ENCODE assay signal across 10 cellular contexts in genomic region chr17:21282231-21282630, GRCh38. TPM values are rescaled to one million over a fixed set of nuclear protein-coding genes. Genes with fewer than 3 reads are reported as not detected.
DNase-seq lines count a peak whose midpoint lies in the region; ATAC-seq and TF ChIP-seq lines count a peak whose summit lies in the region.
"Had no signal": no experiment of that assay in that cellular context is flagged by ENCODE, and none has a peak within 500 bp of the region (broad histone marks: within the 10 kb centered on the region; RNA-seq: fewer than 3 reads in every experiment).

No MANE protein-coding gene starts in this region.

- peaks cover 52% of the 10 kb centered on the region for H3K4me1 ChIP-seq in CD8-positive, alpha-beta memory T cell (ENCODE audit: insufficient read depth, low read length)
- H3K4me1 ChIP-seq in esophagus muscularis mucosa: peaks cover 30 to 73% (median 63%) of the 10 kb centered on the region in 4 donors

- H3K36me3 Mint-ChIP-seq in CD8-positive, alpha-beta memory T cell: peaks cover 0 to 20% (median 0%) of the 10 kb centered on the region in 3 donors

- H3K4me3 ChIP-seq in CD8-positive, alpha-beta memory T cell (ENCODE audit: low read length): no peak overlapping the region
- no peak overlapping the region for H3K4me3 ChIP-seq in esophagus muscularis mucosa

- H3K4me3 Mint-ChIP-seq in CD8-positive, alpha-beta memory T cell: peak overlapping the region; percentile 40 to 98 (median 79)

- 57% methylated on average over 5 of the region's 5 CpGs for WGBS in esophagus muscularis mucosa

- intact Hi-C loops in esophagus muscularis mucosa (cut with DNase I) (loop anchor here (5.0 kb wide), 2 partner anchors 35 to 240 kb away; partner anchors contain the start of gene USP22), posterior vena cava (cut with DNase I) (no loop called here)

- peaks cover 0 to 1% of the 10 kb centered on the region in 2 donors for H3K27me3 Mint-ChIP-seq in CD8-positive, alpha-beta memory T cell

- DNase-seq in CD8-positive, alpha-beta memory T cell: no peak
- DNase-seq in NCI-H446 treated with DMSO at 0.1 percent for 48 hours (lab: John Stamatoyannopoulos, UW) (peak; percentile 17), esophagus muscularis mucosa (ENCODE audit: extremely low spot score) (no peak), posterior vena cava (ENCODE audit: low spot score) (peak; percentile 92), NCI-H1694 (lab: John Stamatoyannopoulos, UW) (no peak), RPMI8226 (no peak)
- DNase-seq in effector CD8-positive, alpha-beta T cell (lab: John Stamatoyannopoulos, UW): no peak
- DNase-seq: stimulated activated CD4-positive, alpha-beta T cell treated with anti-CD3 and anti-CD28 coated beads, Interleukin-4, amount 100 ng/mL, for 24 hours had no signal

- no peak for TF ChIP-seq POLR2A in esophagus muscularis mucosa (IDR thresholded peaks at IDR 0.05; ENCODE audit: low read depth)

- TF ChIP-seq CTCF in esophagus muscularis mucosa (IDR thresholded peaks at IDR 0.05): no peak

- no peak for TF ChIP-seq EP300 in esophagus muscularis mucosa (IDR thresholded peaks at IDR 0.05)

- H3K4me1 Mint-ChIP-seq in CD8-positive, alpha-beta memory T cell: peaks cover 48 to 58% (median 48%) of the 10 kb centered on the region in 3 donors

- ATAC-seq in GM21381 (IDR thresholded peaks at IDR 0.05; ENCODE audit: unreplicated experiment): no peak

- CTCF ChIA-PET in CD8-positive, alpha-beta memory T cell (lab: Charles Lee): interaction anchor here (3.0 kb wide), 1 partner anchor 231 kb away, joined by 29 read pairs; no protein-coding TSS in a partner anchor

- no peaks in the 10 kb centered on the region for H3K9me3 Mint-ChIP-seq in CD8-positive, alpha-beta memory T cell

- H3K36me3 ChIP-seq in CD8-positive, alpha-beta memory T cell (ENCODE audit: insufficient read depth, low read length): no peaks in the 10 kb centered on the region
- H3K36me3 ChIP-seq in esophagus muscularis mucosa: no peaks in the 10 kb centered on the region

- H3K27me3 ChIP-seq in CD8-positive, alpha-beta memory T cell (ENCODE audit: insufficient read depth, low read length, poor library complexity, severe bottlenecking): no peaks in the 10 kb centered on the region
- no peaks in the 10 kb centered on the region for H3K27me3 ChIP-seq in esophagus muscularis mucosa

- peak overlapping the region in 4 of 8 donors; percentile 85 to 99 (median 92) for H3K27ac Mint-ChIP-seq in CD8-positive, alpha-beta memory T cell

- H3K27ac ChIP-seq in CD8-positive, alpha-beta memory T cell (ENCODE audit: low read depth, low read length): no peak overlapping the region
- peak overlapping the region; percentile 93 to 98 (median 96) for H3K27ac ChIP-seq in esophagus muscularis mucosa (replicated peaks in 1 of 4)
- H3K27ac ChIP-seq: KMS-11 had no signal

- POLR2A ChIA-PET in CD8-positive, alpha-beta memory T cell (lab: Charles Lee): no interaction called here

- no peaks in the 10 kb centered on the region for H3K9me3 ChIP-seq in CD8-positive, alpha-beta memory T cell (ENCODE audit: low read length)
- no peaks in the 10 kb centered on the region for H3K9me3 ChIP-seq in esophagus muscularis mucosa

RNA-seq across cellular contexts. Expression of gene MAP2K3, which starts 2.3 kb away (rescaled TPM):
- total RNA-seq in CD8-positive, alpha-beta memory T cell: 100 to 1,000 TPM; 139 to 150 TPM
- polyA plus RNA-seq in CD8-positive, alpha-beta memory T cell: 99.8 TPM
- total RNA-seq in esophagus muscularis mucosa: 10 to 100 TPM; 23.3 to 42.4 (median 30.5) TPM
- 10 to 100 TPM; 47.7 to 83.4 TPM for total RNA-seq in posterior vena cava

RNA-seq across cellular contexts. Expression of gene NATD1, which starts 29.0 kb away (rescaled TPM):
- 1 to 10 TPM; 2.7 to 2.8 TPM for total RNA-seq in CD8-positive, alpha-beta memory T cell
- 3.0 TPM for polyA plus RNA-seq in CD8-positive, alpha-beta memory T cell
- total RNA-seq in esophagus muscularis mucosa: 10 to 100 TPM; 12.3 to 26.2 (median 18.1) TPM
- 1 to 10 TPM; 7.8 to 8.8 TPM for total RNA-seq in posterior vena cava

Comparison
In these comparisons a context has a peak if more than half of its experiments do, and no peak if none do; other contexts are left out.
1. DNase-seq: peak in NCI-H446 treated with DMSO at 0.1 percent for 48 hours (single experiment) and posterior vena cava (single experiment); none in CD8-positive, alpha-beta memory T cell (0 of 5), esophagus muscularis mucosa (single experiment), effector CD8-positive, alpha-beta T cell (single experiment), NCI-H1694 (single experiment) and RPMI8226 (single experiment).